32 cellular contexts compared by ENCODE assay signal in genomic region chr5:179311091-179311470, GRCh38. TPM values are rescaled to one million over a fixed set of nuclear protein-coding genes. Genes with fewer than 3 reads are reported as not detected.
DNase-seq lines count a peak whose midpoint lies in the region; ATAC-seq, FAIRE-seq and TF ChIP-seq lines count a peak whose summit lies in the region.
"Had no signal": no experiment of that assay in that cellular context is flagged by ENCODE, and none has a peak within 500 bp of the region (broad histone marks: within the 10 kb centered on the region; RNA-seq: fewer than 3 reads in every experiment).

No MANE protein-coding gene starts in this region.

- H4K8ac ChIP-seq in H1 (ENCODE audit: extremely low read depth, insufficient read depth, low read length): peak overlapping the region; percentile 35; the same call in 1 of the 2 replicates

- 65 to 80% (median 71%) methylated on average over 8 of the region's 8 CpGs for WGBS in heart left ventricle, 4 donors
- WGBS in H1 (ENCODE audit: extremely low coverage in 1 of 2, insufficient coverage in 1 of 2, insufficient read length in 1 of 2, insufficient replicate concordance in 2 of 2, low coverage in 1 of 2, low lambda C conversion rate in 2 of 2, missing lambda C conversion rate in 1 of 2), 2 experiments: 93% methylated on average over 6 of the region's 8 CpGs; no CpG with 5 or more reads in 1 of the 2 experiments
- WGBS in aorta, 2 donors: 93 to 98% methylated on average over 8 of the region's 8 CpGs

- no peak overlapping the region for H3K4ac ChIP-seq in H1 (replicated peaks; ENCODE audit: insufficient read length, low read depth, low read length)

- no peak overlapping the region for H3K4me3 Mint-ChIP-seq in neural progenitor cell
- H3K4me3 Mint-ChIP-seq in GM23338: no peak overlapping the region
- no peak overlapping the region for H3K4me3 Mint-ChIP-seq in stimulated activated naive CD8-positive, alpha-beta T cell treated with anti-CD3 and anti-CD28 coated beads, Interleukin-15, amount 100 ng/mL, for 72 hours
- H3K4me3 Mint-ChIP-seq: activated CD4-positive, alpha-beta memory T cell treated with anti-CD3 and anti-CD28 coated beads, Interleukin-2, amount 10 ng/mL, durations not matched to agents 7 days and 5 days; activated naive CD8-positive, alpha-beta T cell treated with anti-CD3 and anti-CD28 coated beads for 36 hours; central memory CD8-positive, alpha-beta T cell; neural crest cell; T-cell had no signal

- no peak overlapping the region for H3K14ac ChIP-seq in H1 (ENCODE audit: insufficient read length)

- H3K9me3 Mint-ChIP-seq in neural progenitor cell (peaks cover 6% of the 10 kb centered on the region), GM23338 (peaks cover 18% of the 10 kb centered on the region)
- H3K9me3 Mint-ChIP-seq in stimulated activated naive CD8-positive, alpha-beta T cell treated with anti-CD3 and anti-CD28 coated beads, Interleukin-15, amount 100 ng/mL, for 72 hours: peaks cover 0 to 15% of the 10 kb centered on the region in 2 donors
- H3K9me3 Mint-ChIP-seq: activated CD4-positive, alpha-beta memory T cell treated with anti-CD3 and anti-CD28 coated beads, Interleukin-2, amount 10 ng/mL, durations not matched to agents 7 days and 5 days; activated naive CD8-positive, alpha-beta T cell treated with anti-CD3 and anti-CD28 coated beads for 36 hours; central memory CD8-positive, alpha-beta T cell had no signal

- no peak overlapping the region for H4K91ac ChIP-seq in H1 (replicated peaks; ENCODE audit: insufficient read length, low read length)

- H3K36me3 ChIP-seq in heart left ventricle: no peaks in the 10 kb centered on the region
- H3K36me3 ChIP-seq in right atrium auricular region: no peaks in the 10 kb centered on the region
- no peaks in the 10 kb centered on the region for H3K36me3 ChIP-seq in H1 (ENCODE audit: control insufficient read depth in 2 of 4, insufficient read depth in 4 of 4, low read length in 3 of 4)
- no peaks in the 10 kb centered on the region for H3K36me3 ChIP-seq in neural progenitor cell
- H3K36me3 ChIP-seq in aorta (ENCODE audit: control insufficient read depth in 1 of 2, insufficient read depth in 2 of 2, low read length in 1 of 2): no peaks in the 10 kb centered on the region
- H3K36me3 ChIP-seq in GM23338 (ENCODE audit: insufficient read depth): no peaks in the 10 kb centered on the region
- H3K36me3 ChIP-seq: gastrocnemius medialis, Peyer's patch, prostate gland, SJCRH30, stomach had no signal

- no peak for TF ChIP-seq EP300 in H1 (IDR thresholded peaks at IDR 0.05; ENCODE audit: borderline replicate concordance in 1 of 2, low read depth in 2 of 2, low read length in 2 of 2)

- no peak overlapping the region for H2BK20ac ChIP-seq in H1 (ENCODE audit: low read length)

- no peak overlapping the region for H3K23ac ChIP-seq in H1 (ENCODE audit: insufficient read length)

- DNase-seq in heart left ventricle (peak in 3 of 5 donors; percentile 10 to 51 (median 13)), right atrium auricular region (ENCODE audit: low spot score) (no peak), H1 (ENCODE audit: low read depth in 1 of 2, low spot score in 2 of 2) (no peak), neural progenitor cell (ENCODE audit: low spot score) (no peak), aorta (peak; percentile 34 to 54), GM23338 (ENCODE audit: low spot score) (no peak), G401 (ENCODE audit: low spot score) (no peak)
- DNase-seq in stimulated activated naive CD8-positive, alpha-beta T cell treated with anti-CD3 and anti-CD28 coated beads, Interleukin-15, amount 100 ng/mL, for 72 hours: no peak
- DNase-seq: activated CD4-positive, alpha-beta memory T cell treated with anti-CD3 and anti-CD28 coated beads, Interleukin-2, amount 10 ng/mL, durations not matched to agents 7 days and 5 days; activated naive CD8-positive, alpha-beta T cell treated with anti-CD3 and anti-CD28 coated beads for 36 hours; dermis blood vessel endothelial cell; DMS79 treated with DMSO at 0.1 percent for 48 hours; H7; hypothalamus; NCI-H1092 treated with DMSO at 0.1 percent for 48 hours; NCI-H2029; NCI-H2227 treated with DMSO at 0.1 percent for 48 hours; NCI-H69; SJCRH30; stomach; T-cell had no signal

- ATAC-seq in heart left ventricle (no peak), aorta (ENCODE audit: low FRiP score) (no peak), GM23338 (no peak)
- no peak for ATAC-seq in stimulated activated naive CD8-positive, alpha-beta T cell treated with anti-CD3 and anti-CD28 coated beads, Interleukin-15, amount 100 ng/mL, for 72 hours
- ATAC-seq: activated CD4-positive, CD25-positive, alpha-beta regulatory T cell treated with anti-CD3 and anti-CD28 coated beads, Interleukin-2, amount 50 U/mL, for 24 hours; gastrocnemius medialis; T-cell had no signal

- TF ChIP-seq CTCF in heart left ventricle (IDR thresholded peaks at IDR 0.05) (no peak), right atrium auricular region (IDR thresholded peaks at IDR 0.05) (no peak), H1 (IDR thresholded peaks at IDR 0.05; ENCODE audit: control extremely low read depth in 1 of 3, insufficient read depth in 1 of 3, low read depth in 1 of 3, low read length in 3 of 3) (no peak), neural progenitor cell (IDR thresholded peaks at IDR 0.05) (no peak), GM23338 (conservative IDR thresholded peaks at IDR 0.05; ENCODE audit: low read depth in 2 of 2) (no peak)

- CTCF ChIA-PET in H1 (lab: Charles Lee; ENCODE audit: partially characterized antibody): interaction anchor here (0.9 to 1.8 kb wide), 2 partner anchors 33 to 132 kb away, joined by 3 to 5 read pairs; partner anchors contain the start of gene ADAMTS2

- H3K27me3 Mint-ChIP-seq in neural progenitor cell (ENCODE audit: insufficient read depth, low read depth) (peaks cover 10% of the 10 kb centered on the region), GM23338 (ENCODE audit: insufficient read depth, low read depth, poor library complexity) (peaks cover 7% of the 10 kb centered on the region)
- H3K27me3 Mint-ChIP-seq in stimulated activated naive CD8-positive, alpha-beta T cell treated with anti-CD3 and anti-CD28 coated beads, Interleukin-15, amount 100 ng/mL, for 72 hours: no peaks in the 10 kb centered on the region
- H3K27me3 Mint-ChIP-seq: activated CD4-positive, alpha-beta memory T cell treated with anti-CD3 and anti-CD28 coated beads, Interleukin-2, amount 10 ng/mL, durations not matched to agents 7 days and 5 days; activated naive CD8-positive, alpha-beta T cell treated with anti-CD3 and anti-CD28 coated beads for 36 hours had no signal

- no peak overlapping the region for H2AK5ac ChIP-seq in H1 (ENCODE audit: low read depth, low read length)

- H3K27ac Mint-ChIP-seq in neural progenitor cell: peak overlapping the region; percentile 9
- H3K27ac Mint-ChIP-seq in GM23338: no peak overlapping the region
- H3K27ac Mint-ChIP-seq in stimulated activated naive CD8-positive, alpha-beta T cell treated with anti-CD3 and anti-CD28 coated beads, Interleukin-15, amount 100 ng/mL, for 72 hours: no peak overlapping the region
- H3K27ac Mint-ChIP-seq: activated CD4-positive, alpha-beta memory T cell treated with anti-CD3 and anti-CD28 coated beads, Interleukin-2, amount 10 ng/mL, durations not matched to agents 7 days and 5 days; activated naive CD8-positive, alpha-beta T cell treated with anti-CD3 and anti-CD28 coated beads for 36 hours; T-cell had no signal

- no peaks in the 10 kb centered on the region for H4K20me1 ChIP-seq in H1 (replicated peaks in 1 of 2; ENCODE audit: control insufficient read depth in 1 of 2, insufficient read depth in 2 of 2, low read length in 2 of 2)
- H4K20me1 ChIP-seq in neural progenitor cell (ENCODE audit: low read depth): no peaks in the 10 kb centered on the region
- no peaks in the 10 kb centered on the region for H4K20me1 ChIP-seq in GM23338 (replicated peaks; ENCODE audit: insufficient read depth)

- no peaks in the 10 kb centered on the region for H3F3A ChIP-seq in neural progenitor cell (ENCODE audit: low read depth)
- H3F3A ChIP-seq in GM23338 (replicated peaks; ENCODE audit: low read depth): no peaks in the 10 kb centered on the region

- H3K18ac ChIP-seq in H1 (ENCODE audit: extremely low read depth, low read length): no peak overlapping the region

- H3K27ac ChIP-seq in heart left ventricle (no peak overlapping the region), right atrium auricular region (no peak overlapping the region), H1 (ENCODE audit: low read depth, low read length) (no peak overlapping the region), neural progenitor cell (no peak overlapping the region), aorta (ENCODE audit: low read depth in 1 of 2, low read length in 2 of 2) (no peak overlapping the region), GM23338 (ENCODE audit: low read depth) (no peak overlapping the region)
- H3K27ac ChIP-seq: gastrocnemius medialis, Peyer's patch, prostate gland, SJCRH30, stomach, tibial nerve had no signal

- POLR2A ChIA-PET in H1 (lab: Charles Lee; ENCODE audit: partially characterized antibody): no interaction called here

- H3K4me1 ChIP-seq in heart left ventricle (peaks cover 0 to 19% (median 7%) of the 10 kb centered on the region in 12 donors), right atrium auricular region (peaks cover 0 to 12% of the 10 kb centered on the region in 2 donors), H1 (replicated peaks in 1 of 4; ENCODE audit: control insufficient read depth in 3 of 4, insufficient read depth in 4 of 4, low read length in 3 of 4) (no peaks in the 10 kb centered on the region), neural progenitor cell (no peaks in the 10 kb centered on the region), aorta (ENCODE audit: control insufficient read depth in 1 of 2, insufficient read depth in 2 of 2, low read length in 2 of 2) (no peaks in the 10 kb centered on the region), GM23338 (ENCODE audit: insufficient read depth) (no peaks in the 10 kb centered on the region)
- H3K4me1 ChIP-seq: Caco-2, Peyer's patch, prostate gland, SJCRH30 had no signal

- intact Hi-C loops in heart left ventricle (cut with DNase I) (no loop called here), aorta (cut with DNase I) (no loop called here)

- H2BK15ac ChIP-seq in H1 (ENCODE audit: low read length): no peak overlapping the region

- H2BK5ac ChIP-seq in H1 (ENCODE audit: low read depth, low read length): no peak overlapping the region

- H3K79me2 ChIP-seq in H1 (ENCODE audit: control insufficient read depth in 1 of 2, insufficient read depth in 2 of 2, low read length in 2 of 2) (no peaks in the 10 kb centered on the region), neural progenitor cell (ENCODE audit: low read depth) (no peaks in the 10 kb centered on the region), GM23338 (replicated peaks; ENCODE audit: insufficient read depth) (no peaks in the 10 kb centered on the region)

- H2BK12ac ChIP-seq in H1 (ENCODE audit: low read depth, low read length): no peak overlapping the region

- H3K4me2 ChIP-seq in H1 (ENCODE audit: insufficient read depth in 1 of 2, low read depth in 2 of 2, low read length in 2 of 2) (no peak overlapping the region), neural progenitor cell (no peak overlapping the region), GM23338 (no peak overlapping the region)

- no peaks in the 10 kb centered on the region for H3K79me1 ChIP-seq in H1 (ENCODE audit: low read depth, low read length)

- no peaks in the 10 kb centered on the region for H3K23me2 ChIP-seq in H1 (ENCODE audit: low read depth, low read length)

- no peak overlapping the region for H3K4me3 ChIP-seq in heart left ventricle
- no peak overlapping the region for H3K4me3 ChIP-seq in right atrium auricular region
- no peak overlapping the region for H3K4me3 ChIP-seq in H1 (ENCODE audit: extremely low read depth in 1 of 4, insufficient read depth in 2 of 4, low read depth in 3 of 4, low read length in 4 of 4)
- no peak overlapping the region for H3K4me3 ChIP-seq in neural progenitor cell
- H3K4me3 ChIP-seq in aorta (ENCODE audit: low read length in 2 of 2): no peak overlapping the region
- no peak overlapping the region for H3K4me3 ChIP-seq in GM23338
- H3K4me3 ChIP-seq: gastrocnemius medialis, Peyer's patch, prostate gland, SJCRH30, stomach, tibial nerve had no signal

- TF ChIP-seq POLR2A in heart left ventricle (IDR thresholded peaks at IDR 0.05): no peak
- TF ChIP-seq POLR2A in H1 (IDR thresholded peaks at IDR 0.05; ENCODE audit: control extremely low read depth in 1 of 2, low read depth in 2 of 2, low read length in 2 of 2): no peak

- H3K9me3 ChIP-seq in heart left ventricle: peaks cover 0 to 12% (median 0%) of the 10 kb centered on the region in 12 donors
- peaks cover 0 to 9% of the 10 kb centered on the region in 2 donors for H3K9me3 ChIP-seq in right atrium auricular region
- H3K9me3 ChIP-seq in H1 (ENCODE audit: insufficient read depth in 2 of 2, low read depth in 1 of 2, low read length in 1 of 2): peaks cover 0 to 3% of the 10 kb centered on the region in 2 experiments; a peak in 1 of 4 replicates
- no peaks in the 10 kb centered on the region for H3K9me3 ChIP-seq in neural progenitor cell (ENCODE audit: low read depth)
- H3K9me3 ChIP-seq in aorta (ENCODE audit: control insufficient read depth, low read length): no peaks in the 10 kb centered on the region
- H3K9me3 ChIP-seq: Caco-2, gastrocnemius medialis, Peyer's patch, prostate gland, SJCRH30 had no signal

- H3K27me3 ChIP-seq in heart left ventricle: no peaks in the 10 kb centered on the region
- H3K27me3 ChIP-seq in right atrium auricular region: no peaks in the 10 kb centered on the region
- H3K27me3 ChIP-seq in H1 (replicated peaks in 1 of 4; ENCODE audit: control insufficient read depth in 3 of 4, extremely low read depth in 1 of 4, insufficient read depth in 3 of 4, low read length in 3 of 4): no peaks in the 10 kb centered on the region
- H3K27me3 ChIP-seq in neural progenitor cell: no peaks in the 10 kb centered on the region
- H3K27me3 ChIP-seq in aorta (ENCODE audit: control insufficient read depth in 1 of 2, insufficient read depth in 2 of 2, low read length in 1 of 2): no peaks in the 10 kb centered on the region
- no peaks in the 10 kb centered on the region for H3K27me3 ChIP-seq in GM23338 (ENCODE audit: insufficient read depth)
- H3K27me3 ChIP-seq: gastrocnemius medialis, Peyer's patch, SJCRH30, stomach, tibial nerve had no signal

- H3K9me2 ChIP-seq in GM23338 (ENCODE audit: insufficient read depth): no peaks in the 10 kb centered on the region

- H3K36me3 Mint-ChIP-seq in neural progenitor cell: peaks cover 2% of the 10 kb centered on the region
- peaks cover 7% of the 10 kb centered on the region; the same call in 1 of the 3 replicates for H3K36me3 Mint-ChIP-seq in GM23338 (ENCODE audit: low read depth)
- H3K36me3 Mint-ChIP-seq: activated naive CD8-positive, alpha-beta T cell treated with anti-CD3 and anti-CD28 coated beads for 36 hours; T-cell had no signal

- no peak overlapping the region for H4K5ac ChIP-seq in H1 (ENCODE audit: insufficient read length, low read depth, low read length)

- H3K9ac ChIP-seq in H1 (replicated peaks in 1 of 4; ENCODE audit: extremely low read depth in 1 of 4, low read depth in 3 of 4, low read length in 3 of 4): no peak overlapping the region
- no peak overlapping the region for H3K9ac ChIP-seq in neural progenitor cell

- in situ Hi-C loops in G401 (cut with HindIII; ENCODE audit: low sequenced_read_pairs): no loop called here

- no peak for TF ChIP-seq RAD21 in H1 (IDR thresholded peaks at IDR 0.05 in 1 of 2, conservative IDR thresholded peaks at IDR 0.05 in 1 of 2; ENCODE audit: low read depth in 2 of 2, low read length in 2 of 2)

- H2BK120ac ChIP-seq in H1 (replicated peaks; ENCODE audit: low read depth, low read length): no peak overlapping the region

- no peak for FAIRE-seq in H1 (lab: Jason Lieb, UNC)
- FAIRE-seq: endometrium, GM19239, TTC549 had no signal

- H3K4me1 Mint-ChIP-seq in neural progenitor cell: peaks cover 10% of the 10 kb centered on the region
- H3K4me1 Mint-ChIP-seq in GM23338: peaks cover 3% of the 10 kb centered on the region; the same call in 1 of the 3 replicates
- H3K4me1 Mint-ChIP-seq in stimulated activated naive CD8-positive, alpha-beta T cell treated with anti-CD3 and anti-CD28 coated beads, Interleukin-15, amount 100 ng/mL, for 72 hours: no peaks in the 10 kb centered on the region
- H3K4me1 Mint-ChIP-seq: activated CD4-positive, alpha-beta memory T cell treated with anti-CD3 and anti-CD28 coated beads, Interleukin-2, amount 10 ng/mL, durations not matched to agents 7 days and 5 days; activated naive CD8-positive, alpha-beta T cell treated with anti-CD3 and anti-CD28 coated beads for 36 hours; central memory CD8-positive, alpha-beta T cell; T-cell had no signal

- no peak overlapping the region for H3K56ac ChIP-seq in H1 (replicated peaks; ENCODE audit: insufficient read length, low read depth, low read length)

- H2AFZ ChIP-seq in H1 (ENCODE audit: low read length) (no peak overlapping the region), neural progenitor cell (replicated peaks) (no peak overlapping the region), GM23338 (no peak overlapping the region)

RNA-seq across cellular contexts. Expression of gene ADAMTS2, which starts 34.2 kb away (rescaled TPM):
- total RNA-seq in heart left ventricle (10 to 100 TPM in 2 of 9 donors, 1 to 10 TPM in 7; 1.1 to 23.0 (median 5.5) TPM), right atrium auricular region (10 to 100 TPM; 13.6 to 13.7 TPM), neural progenitor cell (ENCODE audit: low replicate concordance) (1.2 and 3.0 TPM in 2 replicates), aorta (10 to 100 TPM; 24.5 to 49.8 TPM)
- polyA plus RNA-seq in heart left ventricle (1 to 10 TPM; 1.8 to 6.8 TPM), H1 (2011; rRNA removed) (6.6 and 9.6 TPM in 2 replicates), aorta (10 to 100 TPM in 1 of 2 donors, 1 to 10 TPM in 1; 4.8 to 39.5 TPM), GM23338 (2016; fragmentation: Nextera tagmentation; extraction: Ambion mirVana) (1.6 and 2.1 TPM in 2 replicates)
- total RNA-seq in H1 (2021; fragmentation: NEBNext Ultra II Directional; extraction: Animal tissue kit (Norgen Biotek cat#: 25700)): 5.2 and 7.3 TPM in 2 replicates
- polyA plus RNA-seq in H1 (2011; cell fraction: cytosol; rRNA removed): 7.9 TPM
- polyA plus RNA-seq in H1 (2011; cell fraction: nucleus; rRNA removed): 14.4 TPM
- polyA plus RNA-seq in H1 (2012, experiment 1 of 2): 2.3 to 4.9 TPM (median 4.4 TPM) in 4 replicates
- polyA plus RNA-seq in H1 (2012, experiment 2 of 2): 2.0 TPM
- polyA plus RNA-seq in H1 (2013, experiment 1 of 2): 3.2 TPM
- 3.3 TPM for polyA plus RNA-seq in H1 (2013, experiment 2 of 2)
- polyA minus RNA-seq in H1 (2011; rRNA and poly(A)+ RNA removed): 3.6 and 6.4 TPM in 2 replicates
- polyA minus RNA-seq in H1 (2011; cell fraction: cytosol; rRNA and poly(A)+ RNA removed): 3.4 TPM
- polyA minus RNA-seq in H1 (2011; cell fraction: nucleus; rRNA and poly(A)+ RNA removed): 7.3 TPM
- 6.4 and 8.1 TPM in 2 replicates for total RNA-seq in GM23338 (2014; rRNA removed; shearing (Covaris generic))
- not detected in 2 replicates for total RNA-seq in G401 (2014; rRNA removed; shearing (Covaris generic))
- total RNA-seq: activated CD4-positive, alpha-beta memory T cell treated with anti-CD3 and anti-CD28 coated beads, Interleukin-2, amount 10 ng/mL, durations not matched to agents 7 days and 5 days; activated naive CD8-positive, alpha-beta T cell treated with anti-CD3 and anti-CD28 coated beads for 36 hours; SJCRH30 had no signal

Comparison
In these comparisons a context has a peak if more than half of its experiments do, and no peak if none do; other contexts are left out.
1. DNase-seq: peak in heart left ventricle (3 of 5) and aorta (2 of 2); none in right atrium auricular region (single experiment), H1 (0 of 2), neural progenitor cell (single experiment), GM23338 (single experiment), G401 (single experiment) and stimulated activated naive CD8-positive, alpha-beta T cell treated with anti-CD3 and anti-CD28 coated beads, Interleukin-15, amount 100 ng/mL, for 72 hours (0 of 2).